Comparison of ENCODE assay signal across 19 cellular contexts in the genomic region with DNA sequence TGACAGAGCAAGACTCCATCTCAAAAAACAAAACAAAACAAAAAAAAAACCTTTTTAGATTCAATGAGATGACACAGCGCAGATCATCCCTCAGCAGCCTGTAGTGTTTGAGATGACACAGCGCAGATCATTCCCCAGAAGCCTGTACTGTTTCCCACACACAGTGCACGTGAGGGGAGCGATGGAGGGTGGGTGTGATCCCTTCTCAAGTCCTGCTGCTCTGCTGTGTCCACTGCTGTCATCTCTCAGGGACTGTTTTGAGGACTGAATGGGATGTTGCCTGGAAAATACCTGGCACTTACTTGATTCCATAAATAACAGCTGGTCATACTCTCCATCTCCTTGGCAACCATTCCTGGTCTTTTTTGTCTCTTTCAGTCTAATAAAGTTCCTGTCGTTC.
"Had no signal": no experiment of that assay in that cellular context is flagged by ENCODE, and none has a peak within 500 bp of the region (broad histone marks: within the 10 kb centered on the region; RNA-seq: fewer than 3 reads in every experiment).

No MANE protein-coding gene starts in this region.

- H3K27me3 ChIP-seq: neural progenitor cell, pancreas, thyroid gland had no signal

- H3K36me3 ChIP-seq: neural progenitor cell, pancreas had no signal

- H3K9me3 ChIP-seq: pancreas, thyroid gland had no signal

- DNase-seq: activated CD4-positive, alpha-beta memory T cell treated with anti-CD3 and anti-CD28 coated beads for 36 hours; activated CD4-positive, CD25-positive, alpha-beta regulatory T cell treated with anti-CD3 and anti-CD28 coated beads, Interleukin-2, amount 50 U/mL, for 72 hours; activated CD8-positive, alpha-beta memory T cell treated with anti-CD3 and anti-CD28 coated beads, Interleukin-2, amount 10 ng/mL, durations not matched to agents 7 days and 5 days; activated naive CD4-positive, alpha-beta T cell treated with anti-CD3 and anti-CD28 coated beads for 36 hours; activated naive CD8-positive, alpha-beta T cell treated with anti-CD3 and anti-CD28 coated beads, Interleukin-2, amount 50 U/mL, for 24 hours; activated T-cell treated with anti-CD3 and anti-CD28 coated beads, Interleukin-2, amount 50 U/mL, for 1 hour; aorta; dermis blood vessel endothelial cell; effector memory CD8-positive, alpha-beta T cell; foreskin melanocyte; midbrain; pancreas; stimulated activated CD4-positive, alpha-beta T cell treated with anti-CD3 and anti-CD28 coated beads, Interleukin-2, amount 100 ng/mL, for 48 hours; T1000; thyroid gland had no signal

- H2AFZ ChIP-seq: neural progenitor cell had no signal

- H3K9ac ChIP-seq: neural progenitor cell had no signal

- FAIRE-seq: pancreas, urothelium cell line had no signal

- H3K27ac ChIP-seq: epithelial cell of prostate, neural progenitor cell, pancreas, thyroid gland had no signal

- H3K4me3 ChIP-seq: neural progenitor cell, pancreas, thyroid gland had no signal

- H3K4me1 ChIP-seq: neural progenitor cell, pancreas, thyroid gland had no signal

- H3K4me2 ChIP-seq: neural progenitor cell had no signal

- ATAC-seq: activated CD8-positive, alpha-beta memory T cell treated with anti-CD3 and anti-CD28 coated beads, Interleukin-2, amount 10 ng/mL, durations not matched to agents 7 days and 5 days; activated naive CD8-positive, alpha-beta T cell treated with anti-CD3 and anti-CD28 coated beads, Interleukin-2, amount 50 U/mL, for 24 hours; effector memory CD8-positive, alpha-beta T cell; stimulated activated memory B cell treated with anti-CD40 and anti-IgM and Interleukin-4, amounts not matched to agents 10 μg/mL and 1 μg/mL and 100 μg/mL, for 72 hours had no signal
